ENCODE assay signal across 1 cellular context in the genomic region with DNA sequence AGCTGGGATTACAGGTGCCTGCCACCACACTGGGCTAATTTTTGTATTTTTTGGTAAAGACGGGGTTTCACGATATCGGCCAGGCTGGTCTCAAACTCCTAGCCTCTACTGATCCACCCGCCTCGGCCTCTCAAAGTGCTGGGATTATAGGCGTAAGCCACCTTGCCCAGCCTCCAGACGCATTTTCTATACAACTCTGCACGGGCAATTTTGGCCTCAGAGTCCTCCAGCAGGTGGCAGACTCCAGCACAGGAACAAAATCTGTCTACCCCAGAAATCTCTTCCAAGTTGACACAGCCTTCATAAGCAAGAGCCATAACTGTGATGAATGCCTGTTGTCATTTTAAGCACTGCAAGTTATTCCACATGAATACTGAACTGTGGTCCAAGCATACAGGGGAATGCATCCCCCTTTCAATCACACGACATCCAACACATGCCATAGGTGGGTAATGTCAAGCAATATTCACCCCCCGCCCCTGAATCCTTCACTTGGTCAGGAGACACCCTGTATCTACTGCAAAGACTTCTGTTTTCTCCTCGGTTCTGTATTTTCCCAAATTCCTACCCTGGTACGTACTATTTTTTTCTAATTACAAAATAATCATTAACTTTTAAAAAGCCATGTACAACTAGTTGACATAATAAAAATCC.
TF ChIP-seq lines count a peak whose summit lies in the region.

No MANE protein-coding gene starts in this region.

TF ChIP-seq in HepG2, 621 proteins besides CTCF, POLR2A, EP300 and RAD21 (continued from another document and continues in another):
- TF ChIP-seq PREB (CRISPR knock-in tag; IDR thresholded peaks at IDR 0.05) (no peak), ZNF292 (CRISPR knock-in tag; IDR thresholded peaks at IDR 0.05; ENCODE audit: borderline replicate concordance, low read depth) (no peak), ZFP36L1 (CRISPR knock-in tag; IDR thresholded peaks at IDR 0.05) (no peak), ARNT (IDR thresholded peaks at IDR 0.05) (no peak), HNRNPUL1 (IDR thresholded peaks at IDR 0.05; ENCODE audit: low read depth, low read length) (no peak), TBL1XR1 (IDR thresholded peaks at IDR 0.05; ENCODE audit: borderline replicate concordance, low read length, partially characterized antibody) (no peak), ZNF230 (CRISPR knock-in tag; IDR thresholded peaks at IDR 0.05) (no peak), ZNF746 (CRISPR knock-in tag; IDR thresholded peaks at IDR 0.05) (no peak), HDAC6 (IDR thresholded peaks at IDR 0.05; ENCODE audit: low read depth, low read length) (no peak), MEF2D (CRISPR knock-in tag; IDR thresholded peaks at IDR 0.05) (no peak), SRSF1 (optimal IDR thresholded peaks at IDR 0.05; ENCODE audit: low read depth, low read length) (no peak), ZBTB38 (CRISPR knock-in tag; IDR thresholded peaks at IDR 0.05) (peak; percentile 80; the same call in 1 of the 2 replicates), ZNF430 (CRISPR knock-in tag; IDR thresholded peaks at IDR 0.05) (no peak), SIN3A (IDR thresholded peaks at IDR 0.05; ENCODE audit: borderline replicate concordance, low read depth, low read length) (no peak), FOXJ3 (CRISPR knock-in tag; IDR thresholded peaks at IDR 0.05; ENCODE audit: borderline replicate concordance) (no peak), ZNF572 (CRISPR knock-in tag; IDR thresholded peaks at IDR 0.05) (no peak), UBTF (CRISPR knock-in tag; IDR thresholded peaks at IDR 0.05) (no peak), ZNF501 (CRISPR knock-in tag; IDR thresholded peaks at IDR 0.05) (peak; percentile 62; the same call in 1 of the 2 replicates), ZNF18 (CRISPR knock-in tag; IDR thresholded peaks at IDR 0.05; ENCODE audit: insufficient replicate concordance) (no peak), STAT5B (CRISPR knock-in tag; IDR thresholded peaks at IDR 0.05) (no peak), IRF2 (CRISPR knock-in tag; IDR thresholded peaks at IDR 0.05) (0 out of 2 replicates have a peak, but pooled peaks have one; percentile 2), ZNF878 (CRISPR knock-in tag; IDR thresholded peaks at IDR 0.05) (no peak), ZFP36L2 (CRISPR knock-in tag; IDR thresholded peaks at IDR 0.05) (no peak), GLI4 (CRISPR knock-in tag; IDR thresholded peaks at IDR 0.05; ENCODE audit: borderline replicate concordance) (no peak), ZFP1 (CRISPR knock-in tag; IDR thresholded peaks at IDR 0.05) (no peak), TGIF2 (CRISPR knock-in tag; IDR thresholded peaks at IDR 0.05) (no peak), HNF1A (IDR thresholded peaks at IDR 0.05; ENCODE audit: low read depth) (no peak), HNF1A (CRISPR knock-in tag; IDR thresholded peaks at IDR 0.05; ENCODE audit: borderline replicate concordance) (no peak)
- TF ChIP-seq, protein P1, sequence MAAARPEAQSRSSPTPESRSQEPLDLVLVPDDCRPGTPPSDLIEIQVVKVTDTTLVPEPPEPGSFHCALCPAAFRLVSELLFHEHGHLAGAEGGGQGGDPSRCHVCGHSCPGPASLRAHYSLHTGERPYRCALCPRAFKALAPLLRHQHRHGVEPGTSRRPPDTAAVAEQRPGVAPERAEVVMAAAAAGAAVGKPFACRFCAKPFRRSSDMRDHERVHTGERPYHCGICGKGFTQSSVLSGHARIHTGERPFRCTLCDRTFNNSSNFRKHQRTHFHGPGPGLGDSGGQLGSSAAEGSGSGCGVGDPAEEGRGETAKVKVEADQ (CRISPR knock-in tag; IDR thresholded peaks at IDR 0.05; ENCODE audit: borderline replicate concordance) = no peak
- TF ChIP-seq, protein P2, sequence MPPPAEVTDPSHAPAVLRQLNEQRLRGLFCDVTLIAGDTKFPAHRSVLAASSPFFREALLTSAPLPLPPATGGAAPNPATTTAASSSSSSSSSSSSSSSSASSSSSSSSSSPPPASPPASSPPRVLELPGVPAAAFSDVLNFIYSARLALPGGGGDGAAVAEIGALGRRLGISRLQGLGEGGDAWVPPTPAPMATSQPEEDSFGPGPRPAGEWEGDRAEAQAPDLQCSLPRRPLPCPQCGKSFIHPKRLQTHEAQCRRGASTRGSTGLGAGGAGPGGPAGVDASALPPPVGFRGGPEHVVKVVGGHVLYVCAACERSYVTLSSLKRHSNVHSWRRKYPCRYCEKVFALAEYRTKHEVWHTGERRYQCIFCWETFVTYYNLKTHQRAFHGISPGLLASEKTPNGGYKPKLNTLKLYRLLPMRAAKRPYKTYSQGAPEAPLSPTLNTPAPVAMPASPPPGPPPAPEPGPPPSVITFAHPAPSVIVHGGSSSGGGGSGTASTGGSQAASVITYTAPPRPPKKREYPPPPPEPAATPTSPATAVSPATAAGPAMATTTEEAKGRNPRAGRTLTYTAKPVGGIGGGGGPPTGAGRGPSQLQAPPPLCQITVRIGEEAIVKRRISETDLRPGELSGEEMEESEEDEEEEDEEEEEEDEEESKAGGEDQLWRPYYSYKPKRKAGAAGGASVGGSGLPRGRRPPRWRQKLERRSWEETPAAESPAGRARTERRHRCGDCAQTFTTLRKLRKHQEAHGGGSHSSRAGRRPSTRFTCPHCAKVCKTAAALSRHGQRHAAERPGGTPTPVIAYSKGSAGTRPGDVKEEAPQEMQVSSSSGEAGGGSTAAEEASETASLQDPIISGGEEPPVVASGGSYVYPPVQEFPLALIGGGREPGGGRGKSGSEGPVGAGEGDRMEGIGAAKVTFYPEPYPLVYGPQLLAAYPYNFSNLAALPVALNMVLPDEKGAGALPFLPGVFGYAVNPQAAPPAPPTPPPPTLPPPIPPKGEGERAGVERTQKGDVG (CRISPR knock-in tag; IDR thresholded peaks at IDR 0.05; ENCODE audit: borderline replicate concordance) = 0 out of 2 replicates have a peak, but pooled peaks have one; percentile 44
- TF ChIP-seq, protein P3, sequence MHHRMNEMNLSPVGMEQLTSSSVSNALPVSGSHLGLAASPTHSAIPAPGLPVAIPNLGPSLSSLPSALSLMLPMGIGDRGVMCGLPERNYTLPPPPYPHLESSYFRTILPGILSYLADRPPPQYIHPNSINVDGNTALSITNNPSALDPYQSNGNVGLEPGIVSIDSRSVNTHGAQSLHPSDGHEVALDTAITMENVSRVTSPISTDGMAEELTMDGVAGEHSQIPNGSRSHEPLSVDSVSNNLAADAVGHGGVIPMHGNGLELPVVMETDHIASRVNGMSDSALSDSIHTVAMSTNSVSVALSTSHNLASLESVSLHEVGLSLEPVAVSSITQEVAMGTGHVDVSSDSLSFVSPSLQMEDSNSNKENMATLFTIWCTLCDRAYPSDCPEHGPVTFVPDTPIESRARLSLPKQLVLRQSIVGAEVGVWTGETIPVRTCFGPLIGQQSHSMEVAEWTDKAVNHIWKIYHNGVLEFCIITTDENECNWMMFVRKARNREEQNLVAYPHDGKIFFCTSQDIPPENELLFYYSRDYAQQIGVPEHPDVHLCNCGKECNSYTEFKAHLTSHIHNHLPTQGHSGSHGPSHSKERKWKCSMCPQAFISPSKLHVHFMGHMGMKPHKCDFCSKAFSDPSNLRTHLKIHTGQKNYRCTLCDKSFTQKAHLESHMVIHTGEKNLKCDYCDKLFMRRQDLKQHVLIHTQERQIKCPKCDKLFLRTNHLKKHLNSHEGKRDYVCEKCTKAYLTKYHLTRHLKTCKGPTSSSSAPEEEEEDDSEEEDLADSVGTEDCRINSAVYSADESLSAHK (CRISPR knock-in tag; IDR thresholded peaks at IDR 0.05; ENCODE audit: borderline replicate concordance) = no peak
- TF ChIP-seq, protein P4, sequence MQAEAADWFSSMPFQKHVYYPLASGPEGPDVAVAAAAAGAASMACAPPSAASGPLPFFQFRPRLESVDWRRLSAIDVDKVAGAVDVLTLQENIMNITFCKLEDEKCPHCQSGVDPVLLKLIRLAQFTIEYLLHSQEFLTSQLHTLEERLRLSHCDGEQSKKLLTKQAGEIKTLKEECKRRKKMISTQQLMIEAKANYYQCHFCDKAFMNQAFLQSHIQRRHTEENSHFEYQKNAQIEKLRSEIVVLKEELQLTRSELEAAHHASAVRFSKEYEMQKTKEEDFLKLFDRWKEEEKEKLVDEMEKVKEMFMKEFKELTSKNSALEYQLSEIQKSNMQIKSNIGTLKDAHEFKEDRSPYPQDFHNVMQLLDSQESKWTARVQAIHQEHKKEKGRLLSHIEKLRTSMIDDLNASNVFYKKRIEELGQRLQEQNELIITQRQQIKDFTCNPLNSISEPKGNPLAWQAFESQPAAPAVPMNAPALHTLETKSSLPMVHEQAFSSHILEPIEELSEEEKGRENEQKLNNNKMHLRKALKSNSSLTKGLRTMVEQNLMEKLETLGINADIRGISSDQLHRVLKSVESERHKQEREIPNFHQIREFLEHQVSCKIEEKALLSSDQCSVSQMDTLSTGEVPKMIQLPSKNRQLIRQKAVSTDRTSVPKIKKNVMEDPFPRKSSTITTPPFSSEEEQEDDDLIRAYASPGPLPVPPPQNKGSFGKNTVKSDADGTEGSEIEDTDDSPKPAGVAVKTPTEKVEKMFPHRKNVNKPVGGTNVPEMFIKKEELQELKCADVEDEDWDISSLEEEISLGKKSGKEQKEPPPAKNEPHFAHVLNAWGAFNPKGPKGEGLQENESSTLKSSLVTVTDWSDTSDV (CRISPR knock-in tag; IDR thresholded peaks at IDR 0.05) = no peak
- TF ChIP-seq, protein P5, sequence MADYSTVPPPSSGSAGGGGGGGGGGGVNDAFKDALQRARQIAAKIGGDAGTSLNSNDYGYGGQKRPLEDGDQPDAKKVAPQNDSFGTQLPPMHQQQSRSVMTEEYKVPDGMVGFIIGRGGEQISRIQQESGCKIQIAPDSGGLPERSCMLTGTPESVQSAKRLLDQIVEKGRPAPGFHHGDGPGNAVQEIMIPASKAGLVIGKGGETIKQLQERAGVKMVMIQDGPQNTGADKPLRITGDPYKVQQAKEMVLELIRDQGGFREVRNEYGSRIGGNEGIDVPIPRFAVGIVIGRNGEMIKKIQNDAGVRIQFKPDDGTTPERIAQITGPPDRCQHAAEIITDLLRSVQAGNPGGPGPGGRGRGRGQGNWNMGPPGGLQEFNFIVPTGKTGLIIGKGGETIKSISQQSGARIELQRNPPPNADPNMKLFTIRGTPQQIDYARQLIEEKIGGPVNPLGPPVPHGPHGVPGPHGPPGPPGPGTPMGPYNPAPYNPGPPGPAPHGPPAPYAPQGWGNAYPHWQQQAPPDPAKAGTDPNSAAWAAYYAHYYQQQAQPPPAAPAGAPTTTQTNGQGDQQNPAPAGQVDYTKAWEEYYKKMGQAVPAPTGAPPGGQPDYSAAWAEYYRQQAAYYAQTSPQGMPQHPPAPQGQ (CRISPR knock-in tag; IDR thresholded peaks at IDR 0.05; ENCODE audit: borderline replicate concordance) = no peak
